Comparison of ENCODE assay signal across 23 cellular contexts in the genomic region with DNA sequence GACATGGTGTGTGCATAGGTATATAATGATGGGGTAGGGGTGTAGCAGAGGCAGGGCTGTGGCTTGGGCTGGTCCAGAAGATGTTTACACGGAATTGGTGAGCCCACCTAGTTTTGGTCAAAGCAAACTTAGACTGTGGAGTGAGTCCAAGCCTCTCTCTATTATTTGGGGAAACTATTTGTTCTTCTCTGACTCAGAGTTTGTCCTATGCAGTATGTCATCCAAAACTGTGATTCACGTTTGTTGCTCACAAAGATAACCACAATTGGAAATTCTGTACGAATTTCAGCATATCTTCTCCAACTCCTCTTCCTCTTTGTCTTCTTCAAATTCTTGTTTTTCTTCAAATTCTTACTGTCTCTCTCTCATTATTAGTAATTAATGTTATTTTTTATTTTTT.
DNase-seq lines count a peak whose midpoint lies in the region; TF ChIP-seq lines count a peak whose summit lies in the region.
"Had no signal": no experiment of that assay in that cellular context is flagged by ENCODE, and none has a peak within 500 bp of the region (broad histone marks: within the 10 kb centered on the region; RNA-seq: fewer than 3 reads in every experiment).

No MANE protein-coding gene starts in this region.

- no peak overlapping the region for H3K4me3 Mint-ChIP-seq in activated T-helper 2 cell treated with anti-CD3 and anti-CD28 coated beads, Interferon-gamma antibody, Interleukin-2, Interleukin-4, amounts not matched to agents 10 μg/mL and 5 μg/mL and 100 μg/mL, durations not matched to agents 14 hours and 24 hours and 36 hours (ENCODE audit: low read depth)
- H3K4me3 Mint-ChIP-seq: activated B cell treated with CpG ODN at 0.5 μM for 24 hours; CD14-positive monocyte; dendritic cell treated with granulocyte-macrophage colony-stimulating factor and Interleukin-4, amounts not matched to agents 40 ng/mL and 50 ng/mL, for 4 days had no signal

- H3K4me3 ChIP-seq in SK-N-SH (ENCODE audit: low read depth in 2 of 2, low read length in 1 of 2) = no peak overlapping the region
- H3K4me3 ChIP-seq: K562, testis had no signal

- H3K27ac ChIP-seq in SK-N-SH (ENCODE audit: low read depth in 2 of 2, low read length in 1 of 2) = peak overlapping the region in 1 of 2 experiments; percentile 10; a peak in 1 of 4 replicates
- H3K27ac ChIP-seq in epithelial cell of prostate = peak overlapping the region; percentile 62
- H3K27ac ChIP-seq: testis had no signal

- H3K9me3 Mint-ChIP-seq in activated T-helper 2 cell treated with anti-CD3 and anti-CD28 coated beads, Interferon-gamma antibody, Interleukin-2, Interleukin-4, amounts not matched to agents 10 μg/mL and 5 μg/mL and 100 μg/mL, durations not matched to agents 14 hours and 24 hours and 36 hours = no peaks in the 10 kb centered on the region
- H3K9me3 Mint-ChIP-seq: activated B cell treated with CpG ODN at 0.5 μM for 24 hours; dendritic cell treated with granulocyte-macrophage colony-stimulating factor and Interleukin-4, amounts not matched to agents 40 ng/mL and 50 ng/mL, for 4 days had no signal

- POLR2A ChIA-PET in SK-N-SH (lab: Yijun Ruan, JAX) = no interaction called here

- no peaks in the 10 kb centered on the region for H3K9me3 ChIP-seq in SK-N-SH
- H3K9me3 ChIP-seq: testis had no signal

- H3K36me3 Mint-ChIP-seq in activated T-helper 2 cell treated with anti-CD3 and anti-CD28 coated beads, Interferon-gamma antibody, Interleukin-2, Interleukin-4, amounts not matched to agents 10 μg/mL and 5 μg/mL and 100 μg/mL, durations not matched to agents 14 hours and 24 hours and 36 hours (ENCODE audit: low read depth) = no peaks in the 10 kb centered on the region
- H3K36me3 Mint-ChIP-seq: CD14-positive monocyte had no signal

- no peak overlapping the region for H3K9ac ChIP-seq in SK-N-SH

- peak; percentile 83 for DNase-seq in HCEC 1CT
- no peak for DNase-seq in SK-N-SH
- peak; percentile 16 for DNase-seq in epithelial cell of prostate (ENCODE audit: low read depth, low spot score)
- peak; percentile 56 for DNase-seq in stromal cell of bone marrow (ENCODE audit: low read depth)
- DNase-seq in glomerular visceral epithelial cell (ENCODE audit: extremely low spot score) = no peak
- no peak for DNase-seq in activated T-helper 2 cell treated with anti-CD3 and anti-CD28 coated beads, Interferon-gamma antibody, Interleukin-2, Interleukin-4, amounts not matched to agents 10 μg/mL and 5 μg/mL and 100 μg/mL, durations not matched to agents 14 hours and 24 hours and 36 hours (ENCODE audit: low spot score)
- no peak for DNase-seq in UCSD-AML1 (lab: John Stamatoyannopoulos, UW; ENCODE audit: unreplicated experiment)
- DNase-seq: activated B cell treated with CpG ODN at 0.5 μM for 24 hours; activated effector memory CD4-positive, alpha-beta T cell treated with anti-CD3 and anti-CD28 coated beads, Interleukin-2, amount 50 U/mL, for 16 hours; anterior cingulate cortex; DMS153; hypothalamus; left colon; NCI-H1048; NCI-H2107; RPMI8226; stimulated activated CD4-positive, alpha-beta T cell treated with anti-CD3 and anti-CD28 coated beads, Interleukin-4, amount 100 ng/mL, for 1 hour; stimulated activated CD8-positive, alpha-beta memory T cell treated with anti-CD3 and anti-CD28 coated beads, Interleukin-4, amount 100 ng/mL, for 48 hours; T-helper 1 cell; testis had no signal

- 14% methylated on average over 3 of the region's 3 CpGs for WGBS in SK-N-SH (ENCODE audit: low lambda C conversion rate)

- H3K4me2 ChIP-seq in SK-N-SH = no peak overlapping the region

- H3K4me1 ChIP-seq in SK-N-SH (ENCODE audit: control insufficient read depth in 1 of 2, insufficient read depth in 2 of 2, low read depth in 1 of 2, low read length in 1 of 2) = no peaks in the 10 kb centered on the region; a peak in 1 of 4 replicates
- H3K4me1 ChIP-seq: testis had no signal

- H3K4me1 Mint-ChIP-seq in activated T-helper 2 cell treated with anti-CD3 and anti-CD28 coated beads, Interferon-gamma antibody, Interleukin-2, Interleukin-4, amounts not matched to agents 10 μg/mL and 5 μg/mL and 100 μg/mL, durations not matched to agents 14 hours and 24 hours and 36 hours (ENCODE audit: low read depth) = no peaks in the 10 kb centered on the region
- H3K4me1 Mint-ChIP-seq: activated B cell treated with CpG ODN at 0.5 μM for 24 hours, CD14-positive monocyte had no signal

- no peak overlapping the region for H3K27ac Mint-ChIP-seq in activated T-helper 2 cell treated with anti-CD3 and anti-CD28 coated beads, Interferon-gamma antibody, Interleukin-2, Interleukin-4, amounts not matched to agents 10 μg/mL and 5 μg/mL and 100 μg/mL, durations not matched to agents 14 hours and 24 hours and 36 hours
- H3K27ac Mint-ChIP-seq: activated B cell treated with CpG ODN at 0.5 μM for 24 hours; CD14-positive monocyte; dendritic cell treated with granulocyte-macrophage colony-stimulating factor and Interleukin-4, amounts not matched to agents 40 ng/mL and 50 ng/mL, for 4 days had no signal

- TF ChIP-seq EP300 in SK-N-SH (IDR thresholded peaks at IDR 0.05; ENCODE audit: borderline replicate concordance in 1 of 2, low read depth in 1 of 2, low read length in 1 of 2) = peak in 1 of 2 experiments; percentile 63; a peak in 2 of 4 replicates

- H4K20me1 ChIP-seq in SK-N-SH (ENCODE audit: insufficient read depth) = no peaks in the 10 kb centered on the region

- TF ChIP-seq RAD21 in SK-N-SH (IDR thresholded peaks at IDR 0.05; ENCODE audit: low read length) = no peak

- no peaks in the 10 kb centered on the region for H3F3A ChIP-seq in SK-N-SH (replicated peaks; ENCODE audit: insufficient read depth)

- no peak for TF ChIP-seq CTCF in SK-N-SH (IDR thresholded peaks at IDR 0.05)

- intact Hi-C loops in activated T-helper 2 cell treated with anti-CD3 and anti-CD28 coated beads, Interferon-gamma antibody, Interleukin-2, Interleukin-4, amounts not matched to agents 10 μg/mL and 5 μg/mL and 100 μg/mL, durations not matched to agents 14 hours and 24 hours and 36 hours (cut with micrococcal nuclease) = no loop called here

- no peaks in the 10 kb centered on the region for H3K27me3 ChIP-seq in SK-N-SH (ENCODE audit: insufficient read depth)
- H3K27me3 ChIP-seq: testis had no signal

- no peaks in the 10 kb centered on the region for H3K79me2 ChIP-seq in SK-N-SH (ENCODE audit: insufficient read depth)

- H3K27me3 Mint-ChIP-seq in activated T-helper 2 cell treated with anti-CD3 and anti-CD28 coated beads, Interferon-gamma antibody, Interleukin-2, Interleukin-4, amounts not matched to agents 10 μg/mL and 5 μg/mL and 100 μg/mL, durations not matched to agents 14 hours and 24 hours and 36 hours (ENCODE audit: low read depth) = no peaks in the 10 kb centered on the region
- H3K27me3 Mint-ChIP-seq: activated B cell treated with CpG ODN at 0.5 μM for 24 hours; dendritic cell treated with granulocyte-macrophage colony-stimulating factor and Interleukin-4, amounts not matched to agents 40 ng/mL and 50 ng/mL, for 4 days had no signal

- H3K9me2 ChIP-seq in SK-N-SH = no peaks in the 10 kb centered on the region

- H2AFZ ChIP-seq in SK-N-SH (ENCODE audit: low read depth) = no peak overlapping the region

- CTCF ChIA-PET in SK-N-SH (lab: Yijun Ruan, JAX) = no interaction called here

- H3K36me3 ChIP-seq in SK-N-SH (replicated peaks in 1 of 2; ENCODE audit: control insufficient read depth in 1 of 2, insufficient read depth in 2 of 2, low read length in 1 of 2) = no peaks in the 10 kb centered on the region

TF ChIP-seq in SK-N-SH, 30 proteins besides CTCF, POLR2A, EP300 and RAD21:
- TF ChIP-seq, protein P1, sequence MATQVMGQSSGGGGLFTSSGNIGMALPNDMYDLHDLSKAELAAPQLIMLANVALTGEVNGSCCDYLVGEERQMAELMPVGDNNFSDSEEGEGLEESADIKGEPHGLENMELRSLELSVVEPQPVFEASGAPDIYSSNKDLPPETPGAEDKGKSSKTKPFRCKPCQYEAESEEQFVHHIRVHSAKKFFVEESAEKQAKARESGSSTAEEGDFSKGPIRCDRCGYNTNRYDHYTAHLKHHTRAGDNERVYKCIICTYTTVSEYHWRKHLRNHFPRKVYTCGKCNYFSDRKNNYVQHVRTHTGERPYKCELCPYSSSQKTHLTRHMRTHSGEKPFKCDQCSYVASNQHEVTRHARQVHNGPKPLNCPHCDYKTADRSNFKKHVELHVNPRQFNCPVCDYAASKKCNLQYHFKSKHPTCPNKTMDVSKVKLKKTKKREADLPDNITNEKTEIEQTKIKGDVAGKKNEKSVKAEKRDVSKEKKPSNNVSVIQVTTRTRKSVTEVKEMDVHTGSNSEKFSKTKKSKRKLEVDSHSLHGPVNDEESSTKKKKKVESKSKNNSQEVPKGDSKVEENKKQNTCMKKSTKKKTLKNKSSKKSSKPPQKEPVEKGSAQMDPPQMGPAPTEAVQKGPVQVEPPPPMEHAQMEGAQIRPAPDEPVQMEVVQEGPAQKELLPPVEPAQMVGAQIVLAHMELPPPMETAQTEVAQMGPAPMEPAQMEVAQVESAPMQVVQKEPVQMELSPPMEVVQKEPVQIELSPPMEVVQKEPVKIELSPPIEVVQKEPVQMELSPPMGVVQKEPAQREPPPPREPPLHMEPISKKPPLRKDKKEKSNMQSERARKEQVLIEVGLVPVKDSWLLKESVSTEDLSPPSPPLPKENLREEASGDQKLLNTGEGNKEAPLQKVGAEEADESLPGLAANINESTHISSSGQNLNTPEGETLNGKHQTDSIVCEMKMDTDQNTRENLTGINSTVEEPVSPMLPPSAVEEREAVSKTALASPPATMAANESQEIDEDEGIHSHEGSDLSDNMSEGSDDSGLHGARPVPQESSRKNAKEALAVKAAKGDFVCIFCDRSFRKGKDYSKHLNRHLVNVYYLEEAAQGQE (IDR thresholded peaks at IDR 0.05; ENCODE audit: low read depth, low read length) = no peak
- TF ChIP-seq CHD2 (IDR thresholded peaks at IDR 0.05; ENCODE audit: low read length, partially characterized antibody) (no peak), TEAD4 (IDR thresholded peaks at IDR 0.05; ENCODE audit: borderline replicate concordance, insufficient read depth) (no peak), JUND (IDR thresholded peaks at IDR 0.05) (peak; percentile 73), NFIC (IDR thresholded peaks at IDR 0.05; ENCODE audit: borderline replicate concordance) (peak; percentile 70), FOSL2 (IDR thresholded peaks at IDR 0.05; ENCODE audit: borderline replicate concordance, low read depth) (peak; percentile 87), RFX5 (IDR thresholded peaks at IDR 0.05; ENCODE audit: low read length) (no peak), TCF12 (IDR thresholded peaks at IDR 0.05) (peak; percentile 59; the same call in 1 of the 2 replicates)
- TF ChIP-seq, protein P2, sequence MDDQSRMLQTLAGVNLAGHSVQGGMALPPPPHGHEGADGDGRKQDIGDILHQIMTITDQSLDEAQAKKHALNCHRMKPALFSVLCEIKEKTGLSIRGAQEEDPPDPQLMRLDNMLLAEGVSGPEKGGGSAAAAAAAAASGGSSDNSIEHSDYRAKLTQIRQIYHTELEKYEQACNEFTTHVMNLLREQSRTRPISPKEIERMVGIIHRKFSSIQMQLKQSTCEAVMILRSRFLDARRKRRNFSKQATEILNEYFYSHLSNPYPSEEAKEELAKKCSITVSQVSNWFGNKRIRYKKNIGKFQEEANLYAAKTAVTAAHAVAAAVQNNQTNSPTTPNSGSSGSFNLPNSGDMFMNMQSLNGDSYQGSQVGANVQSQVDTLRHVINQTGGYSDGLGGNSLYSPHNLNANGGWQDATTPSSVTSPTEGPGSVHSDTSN (IDR thresholded peaks at IDR 0.05) = peak; percentile 47

Comparison
In these comparisons a context has a peak if more than half of its experiments do, and no peak if none do; other contexts are left out.
1. DNase-seq: peak in HCEC 1CT (single experiment), epithelial cell of prostate (single experiment) and stromal cell of bone marrow (single experiment); none in SK-N-SH (single experiment), glomerular visceral epithelial cell (single experiment), activated T-helper 2 cell treated with anti-CD3 and anti-CD28 coated beads, Interferon-gamma antibody, Interleukin-2, Interleukin-4, amounts not matched to agents 10 μg/mL and 5 μg/mL and 100 μg/mL, durations not matched to agents 14 hours and 24 hours and 36 hours (single experiment) and UCSD-AML1 (single experiment).